Comparison of ENCODE assay signal across 15 cellular contexts in the genomic region with DNA sequence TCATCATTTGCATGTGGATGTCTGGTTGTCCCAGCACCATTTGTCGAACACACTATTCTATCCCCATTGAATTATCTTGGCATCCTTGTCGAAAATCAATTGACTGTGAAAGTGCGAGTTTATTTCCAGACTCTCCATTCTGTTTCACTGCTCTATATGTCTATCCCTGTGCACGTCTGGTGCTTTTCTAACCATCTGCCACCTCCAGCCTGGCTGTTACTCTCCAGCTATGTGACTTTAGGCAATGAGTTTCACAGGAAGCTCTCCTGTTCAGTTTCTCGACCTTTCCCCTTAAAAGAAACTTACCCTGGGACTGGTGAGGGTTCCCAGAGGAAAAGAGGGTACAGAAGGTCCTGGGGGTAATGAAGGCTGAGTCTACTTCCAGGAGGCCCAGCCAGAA.
DNase-seq lines count a peak whose midpoint lies in the region; ATAC-seq and TF ChIP-seq lines count a peak whose summit lies in the region.
"Had no signal": no experiment of that assay in that cellular context is flagged by ENCODE, and none has a peak within 500 bp of the region (broad histone marks: within the 10 kb centered on the region; RNA-seq: fewer than 3 reads in every experiment).

No MANE protein-coding gene starts in this region.

- no peak for TF ChIP-seq EP300 in stomach (IDR thresholded peaks at IDR 0.05)

- POLR2A ChIA-PET in GM10248 (lab: Yijun Ruan, JAX): no interaction called here

- intact Hi-C loops in stomach (cut with DNase I; ENCODE audit: low total_unique reads): no loop called here

- H3K9me3 ChIP-seq in stomach: no peaks in the 10 kb centered on the region
- H3K9me3 ChIP-seq: BE2C had no signal

- 74 to 88% (median 76%) methylated on average over 5 of the region's 5 CpGs for whole genome bisulfite sequencing in stomach, 5 donors

- DNase-seq in DMS 273 (lab: John Stamatoyannopoulos, UW; ENCODE audit: unreplicated experiment) (peak; percentile 86), NCI-H2171 treated with DMSO at 0.1 percent for 48 hours (lab: John Stamatoyannopoulos, UW) (peak; percentile 93), NCI-H69 (lab: John Stamatoyannopoulos, UW) (peak; percentile 6), cerebellar cortex (ENCODE audit: low spot score) (peak; percentile 21), stomach (no peak), GM10248 (ENCODE audit: extremely low spot score) (no peak)
- DNase-seq in stimulated activated CD4-positive, alpha-beta T cell treated with anti-CD3 and anti-CD28 coated beads, Interleukin-15, amount 100 ng/mL, for 24 hours: no peak
- DNase-seq: BE2C; CD4-positive, alpha-beta memory T cell; DMS53; GF-D8; GOT3; H9 had no signal

- H3K27ac ChIP-seq in stomach: no peak overlapping the region
- H3K27ac ChIP-seq: C4-2B had no signal

- H3K4me3 ChIP-seq in stomach: no peak overlapping the region

- no peak for ATAC-seq in GM21423 (IDR thresholded peaks at IDR 0.05; ENCODE audit: unreplicated experiment)

- H3K4me1 ChIP-seq in stomach: no peaks in the 10 kb centered on the region

- H3K27me3 ChIP-seq in stomach: peaks cover 0 to 22% (median 0%) of the 10 kb centered on the region in 3 donors
- H3K27me3 ChIP-seq: BE2C had no signal

- H3K36me3 ChIP-seq in stomach: no peaks in the 10 kb centered on the region
- H3K36me3 ChIP-seq: BE2C had no signal

- no peak for TF ChIP-seq CTCF in stomach (IDR thresholded peaks at IDR 0.05)
- TF ChIP-seq CTCF in GM10248 (IDR thresholded peaks at IDR 0.05; ENCODE audit: control extremely low read depth, extremely low read depth, low read depth, missing control alignments): no peak

- TF ChIP-seq POLR2A in stomach (IDR thresholded peaks at IDR 0.05): no peak

- CTCF ChIA-PET in GM10248 (lab: Yijun Ruan, JAX): no interaction called here

Comparison
In these comparisons a context has a peak if more than half of its experiments do, and no peak if none do; other contexts are left out.
1. DNase-seq: peak in DMS 273 (single experiment), NCI-H2171 treated with DMSO at 0.1 percent for 48 hours (single experiment), NCI-H69 (single experiment) and cerebellar cortex (single experiment); none in stomach (single experiment), stimulated activated CD4-positive, alpha-beta T cell treated with anti-CD3 and anti-CD28 coated beads, Interleukin-15, amount 100 ng/mL, for 24 hours (single experiment) and GM10248 (single experiment).